8 cellular contexts compared by ENCODE assay signal in genomic region chr9:131372609-131372978, GRCh38. TPM values are rescaled to one million over a fixed set of nuclear protein-coding genes. Genes with fewer than 3 reads are reported as not detected.
DNase-seq lines count a peak whose midpoint lies in the region; ATAC-seq and TF ChIP-seq lines count a peak whose summit lies in the region.
"Not testable (repeated sequence)": the region's sequence is repeated elsewhere in the genome, so short reads cannot be mapped to it uniquely, and the experiment has no call there.

No MANE protein-coding gene starts in this region.

- H3K4me1 Mint-ChIP-seq in Caco-2 (ENCODE audit: low read depth, unreplicated experiment) = not testable (repeated sequence)
- H3K4me1 Mint-ChIP-seq in T-helper 2 cell treated with Interferon-gamma antibody and Interleukin-4, amounts not matched to agents 5 μg/mL and 100 μg/mL, for 36 hours (ENCODE audit: low read depth) = peaks cover 10% of the 10 kb centered on the region
- H3K4me1 Mint-ChIP-seq in osteocyte (ENCODE audit: unreplicated experiment) = peaks cover 13% of the 10 kb centered on the region

- not testable (repeated sequence) for ATAC-seq in left lung

- H3K4me3 ChIP-seq in Caco-2 (ENCODE audit: low read depth, low read length) (peak overlapping the region; percentile 68), LNCaP clone FGC (ENCODE audit: low read depth, low read length) (peak overlapping the region; percentile 55), ascending aorta (peak overlapping the region; percentile 51 to 91), left lung (peak overlapping the region; percentile 42 to 62), thymus (ENCODE audit: low read length) (peak overlapping the region; percentile 75)

- 59% methylated on average over 17 of the region's 17 CpGs for WGBS in thymus

- BruUV-seq in Caco-2 (replicated peaks; lab: Mats Ljungman, UMichigan) = not testable (repeated sequence)

- intact Hi-C loops in Caco-2 (cut with micrococcal nuclease; ENCODE audit: unreplicated experiment) (loop anchor here (10.0 kb wide), 2 partner anchors 102 to 362 kb away; no protein-coding TSS in a partner anchor), ascending aorta (cut with DNase I) (loop anchor here (2.0 kb wide), 1 partner anchor 158 kb away; the partner anchor contains the start of gene UCK1)
- intact Hi-C loops in left lung (cut with DNase I) = not testable (repeated sequence)

- H3K9me3 Mint-ChIP-seq in Caco-2 (ENCODE audit: unreplicated experiment); T-helper 2 cell treated with Interferon-gamma antibody and Interleukin-4, amounts not matched to agents 5 μg/mL and 100 μg/mL, for 36 hours; osteocyte (ENCODE audit: unreplicated experiment): not testable (repeated sequence)

- CTCF ChIA-PET in Caco-2 (lab: Charles Lee) = interaction anchor here (0.5 to 1.6 kb wide), 2 partner anchors 11 to 23 kb away, joined by 5 to 9 read pairs; no protein-coding TSS in a partner anchor

- peak overlapping the region; percentile 87 for H3K27ac Mint-ChIP-seq in Caco-2 (ENCODE audit: unreplicated experiment)
- H3K27ac Mint-ChIP-seq in T-helper 2 cell treated with Interferon-gamma antibody and Interleukin-4, amounts not matched to agents 5 μg/mL and 100 μg/mL, for 36 hours = peak overlapping the region; percentile 95
- H3K27ac Mint-ChIP-seq in osteocyte (ENCODE audit: unreplicated experiment) = peak overlapping the region; percentile 96

- H3K36me3 Mint-ChIP-seq in Caco-2 (ENCODE audit: insufficient read depth, unreplicated experiment) = peaks cover 13% of the 10 kb centered on the region
- not testable (repeated sequence) for H3K36me3 Mint-ChIP-seq in T-helper 2 cell treated with Interferon-gamma antibody and Interleukin-4, amounts not matched to agents 5 μg/mL and 100 μg/mL, for 36 hours (ENCODE audit: low read depth); osteocyte (ENCODE audit: unreplicated experiment)

- not testable (repeated sequence) for H3K4me1 ChIP-seq in Caco-2; ascending aorta; thymus (ENCODE audit: control insufficient read depth, insufficient read depth, low read length)
- H3K4me1 ChIP-seq in left lung = peaks cover 0 to 17% of the 10 kb centered on the region in 2 donors

- not testable (repeated sequence) for H3K9me3 ChIP-seq in Caco-2; ascending aorta; left lung; thymus (ENCODE audit: control insufficient read depth)

- H3K36me3 ChIP-seq in Caco-2 (ENCODE audit: control insufficient read depth, insufficient read depth, low read length); ascending aorta; left lung; thymus (ENCODE audit: control insufficient read depth, insufficient read depth): not testable (repeated sequence)

- DNase-seq in Caco-2 (peak in 1 of 2 experiments; percentile 43), left lung (peak in 1 of 2 donors; percentile 82)
- not testable (repeated sequence) for DNase-seq in LNCaP clone FGC (ENCODE audit: low read depth); T-helper 2 cell treated with Interferon-gamma antibody and Interleukin-4, amounts not matched to agents 5 μg/mL and 100 μg/mL, for 36 hours (ENCODE audit: low spot score); ascending aorta (ENCODE audit: low spot score in 2 of 2); epithelial cell of prostate (ENCODE audit: low read depth, low spot score); osteocyte (ENCODE audit: extremely low spot score, unreplicated experiment)

- not testable (repeated sequence) for H3K27me3 Mint-ChIP-seq in Caco-2 (ENCODE audit: insufficient read depth, unreplicated experiment); T-helper 2 cell treated with Interferon-gamma antibody and Interleukin-4, amounts not matched to agents 5 μg/mL and 100 μg/mL, for 36 hours (ENCODE audit: low read depth); osteocyte (ENCODE audit: unreplicated experiment)

- H3K4me3 Mint-ChIP-seq in Caco-2 (ENCODE audit: unreplicated experiment) = peak overlapping the region; percentile 88
- peak overlapping the region; percentile 94 for H3K4me3 Mint-ChIP-seq in T-helper 2 cell treated with Interferon-gamma antibody and Interleukin-4, amounts not matched to agents 5 μg/mL and 100 μg/mL, for 36 hours
- peak overlapping the region; percentile 95 for H3K4me3 Mint-ChIP-seq in osteocyte (ENCODE audit: unreplicated experiment)

- POLR2A ChIA-PET in Caco-2 (lab: Charles Lee) = interaction anchor here (1.2 to 2.1 kb wide), 4 partner anchors 11 to 24 kb away, joined by 4 to 21 read pairs (median 13); no protein-coding TSS in a partner anchor

- not testable (repeated sequence) for TF ChIP-seq CTCF in Caco-2 (IDR thresholded peaks at IDR 0.05; ENCODE audit: insufficient read depth in 1 of 2, low read depth in 1 of 2, low read length in 1 of 2, severe bottlenecking in 1 of 2, unreplicated experiment in 1 of 2); LNCaP clone FGC (IDR thresholded peaks at IDR 0.05; ENCODE audit: control insufficient read depth, extremely low read depth, insufficient read depth); ascending aorta (IDR thresholded peaks at IDR 0.05); left lung (IDR thresholded peaks at IDR 0.05); osteocyte (IDR thresholded peaks at IDR 0.05)

- H3K27ac ChIP-seq in ascending aorta (peak overlapping the region; percentile 85 to 94), epithelial cell of prostate (peak overlapping the region; percentile 80), left lung (peak overlapping the region; percentile 88 to 98), thymus (ENCODE audit: low read depth) (peak overlapping the region; percentile 98)

- H3K27me3 ChIP-seq in Caco-2 (replicated peaks; ENCODE audit: control insufficient read depth, insufficient read depth, low read length); ascending aorta; left lung; thymus (ENCODE audit: control insufficient read depth, insufficient read depth): not testable (repeated sequence)

RNA-seq across cellular contexts. Expression of gene PRRC2B, which starts 21.3 kb away (rescaled TPM):
- 219 and 235 TPM in 2 replicates for total RNA-seq in Caco-2 (2022)
- total RNA-seq in ascending aorta = 199 TPM
- total RNA-seq in left lung = 100 to 1,000 TPM; 165 to 176 TPM
- 285 and 290 TPM in 2 replicates for total RNA-seq in osteocyte
- 73.5 TPM for polyA plus RNA-seq in thymus
